13 cellular contexts compared by ENCODE assay signal in genomic region chr12:6968426-6968825, GRCh38. TPM values are rescaled to one million over a fixed set of nuclear protein-coding genes. Genes with fewer than 3 reads are reported as not detected.
DNase-seq lines count a peak whose midpoint lies in the region; ATAC-seq and TF ChIP-seq lines count a peak whose summit lies in the region.
"Had no signal": no experiment of that assay in that cellular context is flagged by ENCODE, and none has a peak within 500 bp of the region (broad histone marks: within the 10 kb centered on the region; RNA-seq: fewer than 3 reads in every experiment).

No MANE protein-coding gene starts in this region.

- intact Hi-C loops in natural killer cell (cut with micrococcal nuclease): no loop called here
- intact Hi-C loops in sciatic nerve (cut with DNase I): loop anchor here (10.0 kb wide), 1 partner anchor 146 kb away; no protein-coding TSS in a partner anchor

- peaks cover 57 to 76% (median 68%) of the 10 kb centered on the region in 10 experiments for H3K4me1 ChIP-seq in BLaER1 treated with 17β-estradiol and CSF1 and Interleukin-3, amounts not matched to agents 10 nM and 100 nM

- peaks cover 23% of the 10 kb centered on the region for H3K36me3 Mint-ChIP-seq in activated naive CD8-positive, alpha-beta T cell
- peaks cover 6% of the 10 kb centered on the region for H3K36me3 Mint-ChIP-seq in natural killer cell

- H3K4me3 Mint-ChIP-seq in activated naive CD8-positive, alpha-beta T cell: peak overlapping the region; percentile 100
- peak overlapping the region; percentile 99 for H3K4me3 Mint-ChIP-seq in natural killer cell

- peak overlapping the region in 9 of 11 experiments; percentile 77 to 99 (median 94); a peak in 12 of 22 replicates for H3K27ac ChIP-seq in BLaER1 treated with 17β-estradiol and CSF1 and Interleukin-3, amounts not matched to agents 10 nM and 100 nM
- H3K27ac ChIP-seq in HL-60 (replicated peaks): peak overlapping the region; percentile 96

- ATAC-seq in natural killer cell (no peak), esophagus mucosa (no peak), HG03095 (IDR thresholded peaks at IDR 0.05; ENCODE audit: unreplicated experiment) (no peak), sciatic nerve (no peak)
- ATAC-seq: heart left ventricle had no signal

- peak overlapping the region in 9 of 10 experiments; percentile 77 to 93 (median 86); a peak in 14 of 20 replicates for H3K4me3 ChIP-seq in BLaER1 treated with 17β-estradiol and CSF1 and Interleukin-3, amounts not matched to agents 10 nM and 100 nM
- H3K4me3 ChIP-seq in HL-60 (replicated peaks; ENCODE audit: insufficient read depth, low read length): no peak overlapping the region

- TF ChIP-seq CTCF in HL-60 (IDR thresholded peaks at IDR 0.05; ENCODE audit: insufficient read depth, low read length) (no peak), natural killer cell (IDR thresholded peaks at IDR 0.05) (no peak)

- H3K9ac ChIP-seq in BLaER1 treated with 17β-estradiol and CSF1 and Interleukin-3, amounts not matched to agents 10 nM and 100 nM: peak overlapping the region; percentile 90 to 99 (median 93); a peak in 21 of 22 replicates

- no peaks in the 10 kb centered on the region for H3K9me3 ChIP-seq in BLaER1 treated with 17β-estradiol and CSF1 and Interleukin-3, amounts not matched to agents 10 nM and 100 nM (replicated peaks in 1 of 11)
- H3K9me3 ChIP-seq: heart left ventricle had no signal

- H3K9me3 Mint-ChIP-seq in activated naive CD8-positive, alpha-beta T cell (ENCODE audit: low read depth): no peaks in the 10 kb centered on the region
- no peaks in the 10 kb centered on the region for H3K9me3 Mint-ChIP-seq in natural killer cell

- peak overlapping the region; percentile 100 for H3K27ac Mint-ChIP-seq in activated naive CD8-positive, alpha-beta T cell
- peak overlapping the region in 1 of 2 donors; percentile 99 for H3K27ac Mint-ChIP-seq in natural killer cell

- DNase-seq in HL-60 (ENCODE audit: low read depth in 1 of 2, low spot score in 1 of 2): no peak
- DNase-seq in natural killer cell: no peak
- DNase-seq in DMS79 treated with DMSO at 0.1 percent for 48 hours (lab: John Stamatoyannopoulos, UW): no peak
- DNase-seq in sciatic nerve (ENCODE audit: low spot score): no peak
- DNase-seq: GDM1, NCI-H2107, nucleus accumbens, T1000 had no signal

- H3K36me3 ChIP-seq in BLaER1 treated with 17β-estradiol and CSF1 and Interleukin-3, amounts not matched to agents 10 nM and 100 nM: peaks cover 40 to 73% (median 64%) of the 10 kb centered on the region in 11 experiments

- peaks cover 59% of the 10 kb centered on the region for H3K4me1 Mint-ChIP-seq in activated naive CD8-positive, alpha-beta T cell (ENCODE audit: low read depth)
- H3K4me1 Mint-ChIP-seq in natural killer cell: peaks cover 29 to 33% of the 10 kb centered on the region in 2 donors

- no peaks in the 10 kb centered on the region for H3K27me3 ChIP-seq in BLaER1 treated with 17β-estradiol and CSF1 and Interleukin-3, amounts not matched to agents 10 nM and 100 nM
- no peaks in the 10 kb centered on the region for H3K27me3 ChIP-seq in HL-60 (ENCODE audit: insufficient read depth, poor library complexity, severe bottlenecking)
- H3K27me3 ChIP-seq: heart left ventricle had no signal

- peaks cover 0 to 29% (median 19%) of the 10 kb centered on the region in 11 experiments; a peak in 10 of 22 replicates for H4K20me1 ChIP-seq in BLaER1 treated with 17β-estradiol and CSF1 and Interleukin-3, amounts not matched to agents 10 nM and 100 nM

- peak overlapping the region; percentile 87 to 100 (median 96) for H3K4me2 ChIP-seq in BLaER1 treated with 17β-estradiol and CSF1 and Interleukin-3, amounts not matched to agents 10 nM and 100 nM

- H3K27me3 Mint-ChIP-seq in activated naive CD8-positive, alpha-beta T cell: no peaks in the 10 kb centered on the region
- H3K27me3 Mint-ChIP-seq in natural killer cell (ENCODE audit: low read depth in 2 of 2): no peaks in the 10 kb centered on the region

RNA-seq across cellular contexts. Expression of gene PHB2, which starts 2.0 kb away (rescaled TPM):
- total RNA-seq in natural killer cell: 100 to 1,000 TPM; 123 to 133 (median 127) TPM
- total RNA-seq in esophagus mucosa: 221 TPM
- total RNA-seq in sciatic nerve: 112 TPM

RNA-seq across cellular contexts. Expression of gene EMG1, which starts 2.3 kb away (rescaled TPM):
- 10 to 100 TPM; 22.1 to 30.4 (median 23.3) TPM for total RNA-seq in natural killer cell
- 53.9 TPM for total RNA-seq in esophagus mucosa
- total RNA-seq in sciatic nerve: 42.9 TPM

RNA-seq across cellular contexts. Expression of gene PTPN6, which starts 17.3 kb away (rescaled TPM):
- total RNA-seq in natural killer cell: 100 to 1,000 TPM; 279 to 357 (median 312) TPM
- total RNA-seq in esophagus mucosa: 17.8 TPM
- total RNA-seq in sciatic nerve: 35.0 TPM

RNA-seq across cellular contexts. Expression of gene C12orf57, which starts 24.6 kb away (rescaled TPM):
- 100 to 1,000 TPM; 125 to 157 (median 126) TPM for total RNA-seq in natural killer cell
- total RNA-seq in esophagus mucosa: 84.0 TPM
- 177 TPM for total RNA-seq in sciatic nerve

RNA-seq across cellular contexts. Expression of gene RNU7-1, which starts 24.8 kb away (rescaled TPM):
- total RNA-seq in natural killer cell: not detected
- total RNA-seq in esophagus mucosa: not detected
- not detected for total RNA-seq in sciatic nerve
- total RNA-seq: heart left ventricle had no signal
